Comparison of ENCODE assay signal across 9 cellular contexts in genomic region chr5:168227973-168228615, GRCh38.
DNase-seq lines count a peak whose midpoint lies in the region; ATAC-seq and TF ChIP-seq lines count a peak whose summit lies in the region.
"Had no signal": no experiment of that assay in that cellular context is flagged by ENCODE, and none has a peak within 500 bp of the region (broad histone marks: within the 10 kb centered on the region; RNA-seq: fewer than 3 reads in every experiment).

No MANE protein-coding gene starts in this region.

- H3K4me3 ChIP-seq in Loucy (ENCODE audit: low read length, poor library complexity, severe bottlenecking) (no peak overlapping the region), osteoblast (ENCODE audit: insufficient read depth, low read length) (no peak overlapping the region)
- H3K4me3 ChIP-seq: SK-N-MC had no signal

- no peaks in the 10 kb centered on the region for H4K20me1 ChIP-seq in Loucy (ENCODE audit: insufficient read depth, low read length, poor library complexity, severe bottlenecking)
- H4K20me1 ChIP-seq in osteoblast (ENCODE audit: insufficient read depth, low read length), result no peaks in the 10 kb centered on the region

- TF ChIP-seq CTCF in Loucy (conservative IDR thresholded peaks at IDR 0.05; ENCODE audit: low read length), result no peak
- no peak for TF ChIP-seq CTCF in osteoblast (IDR thresholded peaks at IDR 0.05; ENCODE audit: extremely low read depth, low read depth, low read length)

- H2AFZ ChIP-seq in Loucy (ENCODE audit: low read length) (peak overlapping the region; percentile 67), osteoblast (ENCODE audit: low read length) (no peak overlapping the region)

- H3K79me2 ChIP-seq in Loucy (ENCODE audit: insufficient read depth, low read length), result no peaks in the 10 kb centered on the region
- no peaks in the 10 kb centered on the region for H3K79me2 ChIP-seq in osteoblast (ENCODE audit: insufficient read depth, low read length)

- H3K27me3 ChIP-seq in Loucy (ENCODE audit: insufficient read depth, low read length, poor library complexity, severe bottlenecking) (no peaks in the 10 kb centered on the region), osteoblast (ENCODE audit: insufficient read depth, low read length) (no peaks in the 10 kb centered on the region)

- no peaks in the 10 kb centered on the region for H3K36me3 ChIP-seq in Loucy (ENCODE audit: insufficient read depth, low read length)
- no peaks in the 10 kb centered on the region for H3K36me3 ChIP-seq in osteoblast (ENCODE audit: insufficient read depth, low read length)

- H3K27ac ChIP-seq in osteoblast (ENCODE audit: low read depth, low read length), result no peak overlapping the region
- H3K27ac ChIP-seq: SK-N-MC had no signal

- no peaks in the 10 kb centered on the region for H3F3A ChIP-seq in Loucy (ENCODE audit: low read depth)

- peak; percentile 53 for DNase-seq in H4 (ENCODE audit: low spot score)
- peak; percentile 7 for DNase-seq in iris pigment epithelial cell (ENCODE audit: low read depth)
- DNase-seq in osteoblast (ENCODE audit: insufficient read length, low spot score, missing footprints), result no peak
- no peak for DNase-seq in amygdala (lab: John Stamatoyannopoulos, UW)
- no peak for DNase-seq in LoVo (ENCODE audit: low spot score)
- DNase-seq in G401 (ENCODE audit: low spot score), result no peak

- H3K4me1 ChIP-seq in Loucy (ENCODE audit: insufficient read depth, low read length, poor library complexity, severe bottlenecking) (peaks cover 4% of the 10 kb centered on the region), osteoblast (ENCODE audit: insufficient read depth, low read length) (no peaks in the 10 kb centered on the region)

- H3K9me2 ChIP-seq in Loucy (replicated peaks; ENCODE audit: low read depth, low read length), result no peaks in the 10 kb centered on the region

- no peak overlapping the region for H3K9ac ChIP-seq in Loucy (ENCODE audit: low read depth, low read length, poor library complexity, severe bottlenecking)

- ATAC-seq in GM18870 (IDR thresholded peaks at IDR 0.05; ENCODE audit: unreplicated experiment), result peak; percentile 100

- H3K4me2 ChIP-seq in Loucy (ENCODE audit: low read depth, low read length, poor library complexity, severe bottlenecking) (no peak overlapping the region), osteoblast (ENCODE audit: insufficient read depth, low read length) (no peak overlapping the region)

- H3K9me3 ChIP-seq in Loucy (ENCODE audit: insufficient read depth, low read depth, low read length) (no peaks in the 10 kb centered on the region), osteoblast (ENCODE audit: low read depth, low read length) (no peaks in the 10 kb centered on the region)

- in situ Hi-C loops in G401 (cut with HindIII; ENCODE audit: low sequenced_read_pairs), result no loop called here

Comparison
In these comparisons a context has a peak if more than half of its experiments do, and no peak if none do; other contexts are left out.
1. DNase-seq: peak in H4 (single experiment) and iris pigment epithelial cell (single experiment); none in osteoblast (single experiment), amygdala (0 of 56), LoVo (single experiment) and G401 (single experiment).